10 cellular contexts compared by ENCODE assay signal in the genomic region with DNA sequence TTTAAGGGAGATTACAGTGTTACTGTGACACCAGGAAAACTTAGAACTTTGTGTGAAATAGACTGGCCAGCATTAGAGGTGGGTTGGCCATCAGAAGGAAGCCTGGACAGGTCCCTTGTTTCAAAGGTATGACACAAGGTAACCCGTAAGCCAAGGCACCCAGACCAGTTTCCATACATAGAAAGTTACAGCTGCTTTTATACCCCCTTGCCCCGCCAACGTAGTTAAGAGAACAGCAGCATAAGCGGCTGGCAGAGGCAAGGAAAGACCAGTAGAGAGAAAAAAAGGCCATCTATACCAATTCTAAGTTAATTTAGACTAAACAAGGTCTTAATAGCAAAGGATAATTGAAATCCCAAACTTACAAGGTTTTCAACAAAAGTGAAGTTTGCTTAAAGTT. TPM values are rescaled to one million over a fixed set of nuclear protein-coding genes. Genes with fewer than 3 reads are reported as not detected.
"Had no signal": no experiment of that assay in that cellular context is flagged by ENCODE, and none has a peak within 500 bp of the region (broad histone marks: within the 10 kb centered on the region; RNA-seq: fewer than 3 reads in every experiment).

No MANE protein-coding gene starts in this region.

RNA-seq across cellular contexts. Expression of a gene that starts 0.6 kb away (rescaled TPM):
- total RNA-seq: activated T-helper 2 cell treated with anti-CD3 and anti-CD28 coated beads, Interferon-gamma antibody, Interleukin-2, Interleukin-4, amounts not matched to agents 10 μg/mL and 5 μg/mL and 100 μg/mL, durations not matched to agents 14 hours and 24 hours and 36 hours; astrocyte; dermis microvascular lymphatic vessel endothelial cell; endothelial cell of umbilical vein; gastrocnemius medialis; mesothelial cell of epicardium; right atrium auricular region; temporal lobe had no signal

RNA-seq across cellular contexts. Expression of a gene that starts 29.9 kb away (rescaled TPM):
- total RNA-seq: activated T-helper 2 cell treated with anti-CD3 and anti-CD28 coated beads, Interferon-gamma antibody, Interleukin-2, Interleukin-4, amounts not matched to agents 10 μg/mL and 5 μg/mL and 100 μg/mL, durations not matched to agents 14 hours and 24 hours and 36 hours; astrocyte; dermis microvascular lymphatic vessel endothelial cell; endothelial cell of umbilical vein; gastrocnemius medialis; left lobe of liver; mesothelial cell of epicardium; natural killer cell had no signal

RNA-seq across cellular contexts. Expression of a gene that starts 50.4 kb away (rescaled TPM):
- total RNA-seq: activated T-helper 2 cell treated with anti-CD3 and anti-CD28 coated beads, Interferon-gamma antibody, Interleukin-2, Interleukin-4, amounts not matched to agents 10 μg/mL and 5 μg/mL and 100 μg/mL, durations not matched to agents 14 hours and 24 hours and 36 hours; dermis microvascular lymphatic vessel endothelial cell; endothelial cell of umbilical vein had no signal
